In genomic region chrX:101348452-101349222, GRCh38 we compare ENCODE assay signal across 8 cellular contexts. TPM values are rescaled to one million over a fixed set of nuclear protein-coding genes. Genes with fewer than 3 reads are reported as not detected.
DNase-seq lines count a peak whose midpoint lies in the region; ATAC-seq, FAIRE-seq and TF ChIP-seq lines count a peak whose summit lies in the region.

Gene TIMM8A, minus strand, starts transcription at chrX:101348742. Its CDS starts 78 bp downstream, at chrX:101348664.

- H3K36me3 ChIP-seq in kidney (ENCODE audit: control insufficient read depth in 1 of 2, insufficient read depth in 2 of 2, low read length in 2 of 2): no peaks in the 10 kb centered on the region

- FAIRE-seq in kidney (lab: Jason Lieb, UNC): no peak

- peak within 1 kb of the TSS; percentile 85 to 89 for H3K27ac ChIP-seq in kidney (ENCODE audit: low read depth in 2 of 2, low read length in 2 of 2)

- no peaks in the 10 kb centered on the region for H3K9me3 ChIP-seq in kidney (ENCODE audit: control insufficient read depth in 1 of 2, low read length in 2 of 2)

- DNase-seq in AG08395 (ENCODE audit: low spot score): peak; percentile 84
- DNase-seq in NCI-H2227 (lab: John Stamatoyannopoulos, UW; ENCODE audit: unreplicated experiment): peak; percentile 88
- peak; percentile 50 for DNase-seq in activated CD4-positive, CD25-positive, alpha-beta regulatory T cell treated with anti-CD3 and anti-CD28 coated beads, Interleukin-2, amount 50 U/mL, for 16 hours (ENCODE audit: low read depth, low spot score)
- DNase-seq in central memory CD4-positive, alpha-beta T cell: peak; percentile 73
- peak; percentile 92 for DNase-seq in kidney
- DNase-seq in stimulated activated CD4-positive, alpha-beta T cell treated with anti-CD3 and anti-CD28 coated beads, Interleukin-15, amount 100 ng/mL, for 24 hours: peak; percentile 88

- no peak for TF ChIP-seq CTCF in kidney (IDR thresholded peaks at IDR 0.05; ENCODE audit: borderline replicate concordance, extremely low read depth, insufficient read depth)

- peak within 1 kb of the TSS; percentile 81 to 83 for H3K4me3 ChIP-seq in kidney (ENCODE audit: low read length in 2 of 2)

- peak; percentile 97 for ATAC-seq in GM18909 (IDR thresholded peaks at IDR 0.05; ENCODE audit: poor library complexity, unreplicated experiment)
- peak; percentile 98 for ATAC-seq in HG03139 (IDR thresholded peaks at IDR 0.05; ENCODE audit: unreplicated experiment)

- peak within 1 kb of the TSS in 1 of 2 donors; percentile 65 for H3K9ac ChIP-seq in kidney (ENCODE audit: low read length in 2 of 2)

- H3K4me1 ChIP-seq in kidney (ENCODE audit: control insufficient read depth in 1 of 2, insufficient read depth in 1 of 2, low read depth in 1 of 2, low read length in 2 of 2): peaks cover 0 to 2% of the 10 kb centered on the region in 2 donors

- intact Hi-C loops in kidney (cut with DNase I): no loop called here

RNA-seq across cellular contexts. Expression of gene TIMM8A, which starts in this region (rescaled TPM):
- 13.1 TPM for total RNA-seq in kidney
- 12.9 TPM for polyA plus RNA-seq in kidney (ENCODE audit: insufficient read depth, low read depth, low replicate concordance)

Comparison
In these comparisons a context has a peak if more than half of its experiments do, and no peak if none do; other contexts are left out.
1. Peak in every context shown above with its lines: DNase-seq, ATAC-seq, H3K4me3 ChIP-seq and H3K27ac ChIP-seq.